In the genomic region with DNA sequence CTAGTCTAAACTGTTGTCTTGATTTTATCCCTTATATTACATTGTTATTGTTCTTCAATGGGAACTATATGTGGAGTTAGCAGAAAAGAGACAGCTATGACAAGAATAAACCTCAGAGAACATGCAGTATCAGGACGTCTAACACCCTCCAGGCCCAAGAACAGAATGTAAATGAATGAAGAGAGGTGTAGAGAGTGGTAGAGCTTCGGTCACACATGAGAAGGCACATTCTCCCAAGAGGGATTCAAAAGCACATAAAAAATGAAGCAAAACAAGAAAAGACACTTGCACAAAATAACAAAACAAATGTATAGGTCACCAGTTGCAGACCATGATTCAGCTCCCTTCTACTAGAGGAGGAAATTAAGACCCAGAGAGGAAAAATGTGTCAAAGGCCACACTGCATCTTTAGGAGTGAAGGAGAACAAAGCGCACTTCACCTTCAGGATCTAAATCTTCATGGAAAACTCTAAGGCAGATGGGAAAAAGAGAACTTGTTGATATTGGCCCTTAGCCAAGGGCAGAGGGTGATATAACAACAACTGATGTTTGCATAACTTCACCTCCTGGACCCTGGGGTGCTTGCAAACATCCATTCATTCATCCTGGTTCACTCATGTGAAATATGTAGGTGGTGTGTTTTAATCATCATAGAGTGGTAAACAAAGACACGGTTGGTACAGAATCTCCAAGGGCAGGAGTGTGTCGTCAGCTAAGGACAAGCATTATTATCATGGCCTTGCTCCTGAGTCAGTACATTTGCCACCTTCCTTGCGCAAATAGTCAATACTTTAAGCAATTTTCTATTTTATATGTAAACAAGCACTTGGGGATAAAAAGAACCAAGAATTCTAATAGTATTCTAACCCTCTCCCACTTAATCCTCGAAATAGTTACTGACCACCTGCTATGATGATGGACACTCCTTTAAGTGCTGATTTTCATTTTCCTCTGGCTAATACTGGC, we compare ENCODE assay signal across 2 cellular contexts.
A peak's percentile ranks its signal among the peaks of the same experiment; 100 is the strongest.
TF ChIP-seq lines count a peak whose summit lies in the region.

No MANE protein-coding gene starts in this region.

TF ChIP-seq in A549, 52 proteins besides CTCF, POLR2A, EP300 and RAD21 (continues in another document):
- no peak for TF ChIP-seq NPAS2 (CRISPR knock-in tag; IDR thresholded peaks at IDR 0.05; ENCODE audit: borderline replicate concordance)
- TF ChIP-seq ZNF302 (CRISPR knock-in tag; IDR thresholded peaks at IDR 0.05), result no peak
- TF ChIP-seq CEBPB (IDR thresholded peaks at IDR 0.05), result peak; percentile 77 to 80
- TF ChIP-seq ZSCAN20 (CRISPR knock-in tag; IDR thresholded peaks at IDR 0.05), result no peak; the same call in 1 of the 2 replicates
- peak; percentile 85 for TF ChIP-seq JUNB (IDR thresholded peaks at IDR 0.05)
- TF ChIP-seq CBX2 (IDR thresholded peaks at IDR 0.05; ENCODE audit: borderline replicate concordance, low read depth), result no peak
- TF ChIP-seq SMC3 (IDR thresholded peaks at IDR 0.05), result no peak
- no peak for TF ChIP-seq ATOH8 (CRISPR knock-in tag; IDR thresholded peaks at IDR 0.05; ENCODE audit: low read depth)
- no peak for TF ChIP-seq CHD4 (IDR thresholded peaks at IDR 0.05; ENCODE audit: borderline replicate concordance)
- no peak for TF ChIP-seq E2F6 (IDR thresholded peaks at IDR 0.05; ENCODE audit: borderline replicate concordance, low read depth)
- TF ChIP-seq, protein P1, sequence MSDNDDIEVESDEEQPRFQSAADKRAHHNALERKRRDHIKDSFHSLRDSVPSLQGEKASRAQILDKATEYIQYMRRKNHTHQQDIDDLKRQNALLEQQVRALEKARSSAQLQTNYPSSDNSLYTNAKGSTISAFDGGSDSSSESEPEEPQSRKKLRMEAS (IDR thresholded peaks at IDR 0.05), result peak; percentile 48; the same call in 1 of the 2 replicates
- TF ChIP-seq BHLHE40 (IDR thresholded peaks at IDR 0.05; ENCODE audit: low read depth, low read length), result no peak
- TF ChIP-seq ZC3H11A (IDR thresholded peaks at IDR 0.05), result no peak
- TF ChIP-seq RCOR1 (IDR thresholded peaks at IDR 0.05; ENCODE audit: low read depth, low read length), result no peak
- no peak for TF ChIP-seq PBX3 (IDR thresholded peaks at IDR 0.05)
- no peak for TF ChIP-seq NR3C1 (IDR thresholded peaks at IDR 0.05)
- TF ChIP-seq ZFP36 (IDR thresholded peaks at IDR 0.05; ENCODE audit: borderline replicate concordance, partially characterized antibody), result no peak
- TF ChIP-seq FOXS1 (CRISPR knock-in tag; IDR thresholded peaks at IDR 0.05), result peak; percentile 99
- no peak for TF ChIP-seq PHF8 (IDR thresholded peaks at IDR 0.05; ENCODE audit: borderline replicate concordance, low read depth)
- TF ChIP-seq EHMT2 (IDR thresholded peaks at IDR 0.05; ENCODE audit: low read depth), result no peak
- TF ChIP-seq JUN (IDR thresholded peaks at IDR 0.05), result peak; percentile 73 to 94
- no peak for TF ChIP-seq TP53 (CRISPR knock-in tag; IDR thresholded peaks at IDR 0.05)
- TF ChIP-seq GATA3 (IDR thresholded peaks at IDR 0.05; ENCODE audit: borderline replicate concordance), result peak; percentile 80
- TF ChIP-seq TFCP2L1 (CRISPR knock-in tag; IDR thresholded peaks at IDR 0.05), result no peak
- TF ChIP-seq RNF2 (IDR thresholded peaks at IDR 0.05; ENCODE audit: borderline replicate concordance, low read depth), result no peak
- no peak for TF ChIP-seq USF2 (IDR thresholded peaks at IDR 0.05)
- peak; percentile 46; the same call in 2 of the 3 replicates for TF ChIP-seq BCL3 (IDR thresholded peaks at IDR 0.05)
- no peak for TF ChIP-seq HEYL (CRISPR knock-in tag; IDR thresholded peaks at IDR 0.05)
- no peak for TF ChIP-seq POLR2AphosphoS2 (conservative IDR thresholded peaks at IDR 0.05; ENCODE audit: low read length)
- no peak for TF ChIP-seq HOXB5 (CRISPR knock-in tag; IDR thresholded peaks at IDR 0.05)
- TF ChIP-seq RARB (CRISPR knock-in tag; IDR thresholded peaks at IDR 0.05), result no peak
- TF ChIP-seq CHD2 (IDR thresholded peaks at IDR 0.05; ENCODE audit: low read length, partially characterized antibody), result no peak
- peak; percentile 27; the same call in 1 of the 2 replicates for TF ChIP-seq ESRRA (IDR thresholded peaks at IDR 0.05; ENCODE audit: borderline replicate concordance, low read length)
- TF ChIP-seq HDAC2 (IDR thresholded peaks at IDR 0.05), result no peak
- TF ChIP-seq KDM1A (IDR thresholded peaks at IDR 0.05; ENCODE audit: low read depth), result no peak

TF ChIP-seq in IMR-90, 13 proteins besides CTCF, POLR2A, EP300 and RAD21:
- no peak for TF ChIP-seq MXI1 (IDR thresholded peaks at IDR 0.05; ENCODE audit: borderline replicate concordance, low read depth, low read length)
- peak; percentile 46; the same call in 1 of the 2 replicates for TF ChIP-seq CEBPB (IDR thresholded peaks at IDR 0.05; ENCODE audit: low read depth, low read length)
